Comparison of ENCODE assay signal across 13 cellular contexts in the genomic region with DNA sequence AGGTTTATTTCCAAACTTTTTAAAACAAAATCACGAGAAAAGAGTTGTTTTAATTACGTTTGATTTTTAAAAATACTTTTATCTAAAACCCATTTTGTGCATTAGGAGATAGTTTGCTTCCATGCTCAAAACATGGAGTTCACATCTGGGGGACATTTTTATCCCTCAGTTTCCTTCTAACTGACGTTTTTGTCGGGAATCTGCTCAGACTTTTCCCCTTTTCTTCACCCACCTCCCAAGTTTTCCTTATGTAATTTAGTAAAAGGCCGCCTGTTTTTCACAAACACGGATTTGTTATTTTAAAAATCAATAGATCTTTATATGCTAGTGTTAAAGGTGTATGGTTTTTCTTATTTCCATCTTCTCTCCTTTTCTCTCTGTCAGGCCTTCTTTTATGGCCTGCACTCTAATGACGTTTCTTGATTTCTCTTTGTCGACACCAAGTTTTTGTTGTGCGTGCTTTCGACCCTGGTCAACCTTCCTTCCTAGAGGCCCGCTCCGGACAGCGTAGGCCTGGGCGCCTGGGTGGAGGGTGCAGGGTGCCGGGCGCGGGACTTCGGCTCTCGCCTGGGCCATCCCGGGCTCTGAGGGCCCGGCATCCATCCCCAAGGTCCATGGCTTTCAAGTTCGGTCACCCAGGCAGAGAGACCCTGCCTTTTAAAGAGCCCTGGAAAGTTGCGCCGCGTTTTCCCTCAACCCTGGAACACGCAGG. TPM values are rescaled to one million over a fixed set of nuclear protein-coding genes. Genes with fewer than 3 reads are reported as not detected.
DNase-seq lines count a peak whose midpoint lies in the region; ATAC-seq, FAIRE-seq and TF ChIP-seq lines count a peak whose summit lies in the region.
"Had no signal": no experiment of that assay in that cellular context is flagged by ENCODE, and none has a peak within 500 bp of the region (broad histone marks: within the 10 kb centered on the region; RNA-seq: fewer than 3 reads in every experiment).

No MANE protein-coding gene starts in this region.

- H3K27ac ChIP-seq in PC-9: no peak overlapping the region
- H3K27ac ChIP-seq in endothelial cell of umbilical vein (ENCODE audit: insufficient read depth, low read depth, low read length): no peak overlapping the region
- no peak overlapping the region for H3K27ac ChIP-seq in ovary
- H3K27ac ChIP-seq: ascending aorta, heart right ventricle had no signal

- H3K4me2 ChIP-seq in PC-9: peak overlapping the region; percentile 100
- H3K4me2 ChIP-seq in endothelial cell of umbilical vein (ENCODE audit: insufficient read depth, low read length): no peak overlapping the region

- WGBS in ovary, 3 donors: 19 to 20% (median 19%) methylated on average over 26 of the region's 26 CpGs

- POLR2A ChIA-PET in PC-9 (lab: Charles Lee; ENCODE audit: unreplicated experiment): no interaction called here
- POLR2A ChIA-PET in endothelial cell of umbilical vein (lab: Charles Lee): no interaction called here

- CTCF ChIA-PET in PC-9 (lab: Charles Lee): no interaction called here
- CTCF ChIA-PET in endothelial cell of umbilical vein (lab: Charles Lee): no interaction called here

- H2AFZ ChIP-seq in PC-9: no peak overlapping the region
- H2AFZ ChIP-seq in endothelial cell of umbilical vein (ENCODE audit: low read depth, low read length): no peak overlapping the region

- 0 out of 2 replicates have a peak, but pooled peaks cover 8% of the 10 kb centered on the region for H3F3A ChIP-seq in PC-9 (ENCODE audit: insufficient read depth, low read depth)

- H3K79me2 ChIP-seq in PC-9 (ENCODE audit: low read depth): no peaks in the 10 kb centered on the region
- H3K79me2 ChIP-seq in endothelial cell of umbilical vein (ENCODE audit: control insufficient read depth, insufficient read depth, low read length): no peaks in the 10 kb centered on the region

- BruUV-seq in PC-9 (replicated peaks; lab: Mats Ljungman, UMichigan) (no TSS peak), endothelial cell of umbilical vein (replicated peaks; lab: Mats Ljungman, UMichigan) (no TSS peak)

- no peak for DNase-seq in HAP-1 (ENCODE audit: low spot score in 2 of 2)
- no peak for DNase-seq in PC-9
- no peak for DNase-seq in endothelial cell of umbilical vein (ENCODE audit: low read depth, low spot score)
- no peak for DNase-seq in ovary
- no peak for DNase-seq in activated effector memory CD4-positive, alpha-beta T cell treated with anti-CD3 and anti-CD28 coated beads, Interleukin-2, amount 50 U/mL, for 16 hours
- no peak for DNase-seq in CD14-positive monocyte (ENCODE audit: low spot score)
- DNase-seq: Caco-2, heart right ventricle, NCI-H1105 treated with DMSO at 0.1 percent for 48 hours, NCI-H510A, SHP77 had no signal

- H4K20me1 ChIP-seq in PC-9 (ENCODE audit: insufficient read depth) (no peaks in the 10 kb centered on the region), endothelial cell of umbilical vein (replicated peaks; ENCODE audit: control insufficient read depth, extremely low read depth, insufficient read depth, low read length) (no peaks in the 10 kb centered on the region)

- H3K4me3 ChIP-seq in HAP-1 (peak overlapping the region; percentile 73), PC-9 (peak overlapping the region; percentile 69), endothelial cell of umbilical vein (replicated peaks in 1 of 3; ENCODE audit: insufficient read depth in 1 of 3, low read depth in 1 of 3, low read length in 3 of 3) (no peak overlapping the region), ovary (peak overlapping the region; percentile 11)

- TF ChIP-seq POLR2A in endothelial cell of umbilical vein (IDR thresholded peaks at IDR 0.05; ENCODE audit: low read depth, low read length) (no peak), ovary (IDR thresholded peaks at IDR 0.05) (no peak)

- in situ Hi-C loops in HAP-1 (cut with MboI; ENCODE audit: low sequenced_read_pairs): no loop called here

- H3K9me3 ChIP-seq in HAP-1: no peaks in the 10 kb centered on the region
- no peaks in the 10 kb centered on the region for H3K9me3 ChIP-seq in PC-9 (ENCODE audit: insufficient read depth, low read depth)
- no peaks in the 10 kb centered on the region for H3K9me3 ChIP-seq in endothelial cell of umbilical vein (replicated peaks; ENCODE audit: control insufficient read depth, insufficient read depth, low read length)
- H3K9me3 ChIP-seq in ovary: no peaks in the 10 kb centered on the region
- H3K9me3 ChIP-seq: ascending aorta, Caco-2, heart right ventricle had no signal

- peaks cover 6 to 14% of the 10 kb centered on the region in 2 donors for H3K36me3 Mint-ChIP-seq in CD14-positive monocyte

- no peak for FAIRE-seq in endothelial cell of umbilical vein (lab: Jason Lieb, UNC)

- no peaks in the 10 kb centered on the region for H3K9me1 ChIP-seq in endothelial cell of umbilical vein (replicated peaks; ENCODE audit: control insufficient read depth, extremely low read depth, insufficient read depth, low read length)

- H3K27me3 Mint-ChIP-seq in CD14-positive monocyte (ENCODE audit: low read depth in 3 of 3): peaks cover 74 to 93% (median 82%) of the 10 kb centered on the region in 3 donors

- H3K27ac Mint-ChIP-seq in CD14-positive monocyte: no peak overlapping the region

- no peak for ATAC-seq in HG02884 (IDR thresholded peaks at IDR 0.05; ENCODE audit: unreplicated experiment)
- ATAC-seq: heart right ventricle had no signal

- TF ChIP-seq CTCF in PC-9 (conservative IDR thresholded peaks at IDR 0.05) (no peak), endothelial cell of umbilical vein (IDR thresholded peaks at IDR 0.05; ENCODE audit: extremely low read depth in 1 of 2, insufficient read depth in 1 of 2, low read depth in 1 of 2, low read length in 2 of 2) (no peak), ovary (IDR thresholded peaks at IDR 0.05) (no peak), CD14-positive monocyte (IDR thresholded peaks at IDR 0.05) (no peak)

- no peak for TF ChIP-seq EP300 in ovary (IDR thresholded peaks at IDR 0.05)

- peak overlapping the region in 1 of 2 donors; percentile 78 for H3K4me3 Mint-ChIP-seq in CD14-positive monocyte

- H3K4me1 ChIP-seq in HAP-1: peaks cover 12% of the 10 kb centered on the region
- peaks cover 11% of the 10 kb centered on the region; the same call in 1 of the 2 replicates for H3K4me1 ChIP-seq in PC-9 (replicated peaks; ENCODE audit: insufficient read depth)
- peaks cover 14% of the 10 kb centered on the region for H3K4me1 ChIP-seq in endothelial cell of umbilical vein (ENCODE audit: control insufficient read depth, extremely low read depth, insufficient read depth, low read length)
- H3K4me1 ChIP-seq in ovary (ENCODE audit: insufficient read depth): peaks cover 15% of the 10 kb centered on the region

- dilution Hi-C loops in endothelial cell of umbilical vein (cut with MboI; ENCODE audit: extremely low pct_ligation_motif_present, low sequenced_read_pairs): no loop called here

- H3K4me1 Mint-ChIP-seq in CD14-positive monocyte: peaks cover 57% of the 10 kb centered on the region

- intact Hi-C loops in PC-9 (cut with micrococcal nuclease; ENCODE audit: unreplicated experiment): no loop called here
- intact Hi-C loops in endothelial cell of umbilical vein (cut with micrococcal nuclease): loop anchor here (10.0 kb wide), 1 partner anchor 1657 kb away; a partner anchor contains a TSS
- intact Hi-C loops in ovary (cut with DNase I): no loop called here
- intact Hi-C loops in CD14-positive monocyte (cut with micrococcal nuclease): no loop called here

- H3K27me3 ChIP-seq in HAP-1 (ENCODE audit: low read depth) (no peaks in the 10 kb centered on the region), PC-9 (ENCODE audit: insufficient read depth, low read depth) (0 out of 2 replicates have a peak, but pooled peaks cover 10% of the 10 kb centered on the region), endothelial cell of umbilical vein (ENCODE audit: control insufficient read depth in 2 of 2, insufficient read depth in 2 of 2, low read length in 2 of 2) (peaks cover 61 to 83% of the 10 kb centered on the region in 2 experiments), ovary (peaks cover 3% of the 10 kb centered on the region)

- H3K9me2 ChIP-seq in PC-9 (ENCODE audit: insufficient read depth): no peaks in the 10 kb centered on the region

- peaks cover 3 to 58% (median 55%) of the 10 kb centered on the region in 7 donors for H3K9me3 Mint-ChIP-seq in CD14-positive monocyte

- H3K36me3 ChIP-seq in HAP-1 (replicated peaks): no peaks in the 10 kb centered on the region
- H3K36me3 ChIP-seq in PC-9 (ENCODE audit: low read depth): no peaks in the 10 kb centered on the region
- H3K36me3 ChIP-seq in endothelial cell of umbilical vein (ENCODE audit: control insufficient read depth in 2 of 2, extremely low read depth in 1 of 2, insufficient read depth in 2 of 2, low read length in 2 of 2): no peaks in the 10 kb centered on the region
- H3K36me3 ChIP-seq in ovary: no peaks in the 10 kb centered on the region
- H3K36me3 ChIP-seq: ascending aorta, heart right ventricle had no signal

- H3K9ac ChIP-seq in endothelial cell of umbilical vein (replicated peaks; ENCODE audit: extremely low read depth, insufficient read depth, low read length): no peak overlapping the region

TF ChIP-seq in endothelial cell of umbilical vein, 7 proteins besides CTCF, POLR2A, EP300 and RAD21:
- TF ChIP-seq MYC (IDR thresholded peaks at IDR 0.05; ENCODE audit: low read depth, low read length) (no peak), EZH2 (IDR thresholded peaks at IDR 0.05; ENCODE audit: borderline replicate concordance, low read depth, low read length, severe bottlenecking) (peak; percentile 88)

RNA-seq across cellular contexts. Expression of a gene that starts 3.9 kb away (rescaled TPM):
- 7.3 and 7.8 TPM in 2 replicates for total RNA-seq in PC-9 (2021)
- total RNA-seq in endothelial cell of umbilical vein: 1.1 and 1.6 TPM in 2 replicates
- 0.47 and 0.62 TPM in 2 replicates for polyA plus RNA-seq in endothelial cell of umbilical vein
- 0.38 and 0.40 TPM in 2 replicates for polyA plus RNA-seq in endothelial cell of umbilical vein (2011; cell fraction: cytosol; rRNA removed)
- polyA plus RNA-seq in endothelial cell of umbilical vein (2011; cell fraction: nucleus; rRNA removed): 4.6 and 5.0 TPM in 2 replicates
- polyA plus RNA-seq in endothelial cell of umbilical vein (2012): 0.37 and 0.59 TPM in 2 replicates
- 1.3 and 5.5 TPM in 2 replicates for polyA minus RNA-seq in endothelial cell of umbilical vein
- 3.3 TPM for polyA minus RNA-seq in endothelial cell of umbilical vein (2011; cell fraction: cytosol; rRNA and poly(A)+ RNA removed)
- polyA minus RNA-seq in endothelial cell of umbilical vein (2011; cell fraction: nucleus; rRNA and poly(A)+ RNA removed): 2.8 and 4.7 TPM in 2 replicates
- total RNA-seq in ovary: 1 to 10 TPM; 1.3 to 6.3 (median 3.9) TPM
- polyA plus RNA-seq in ovary: 1 to 10 TPM in 1 of 2 donors, under 1 TPM in 1; 0.92 to 2.2 TPM
- under 1 TPM; 0.13 to 0.14 TPM for polyA plus RNA-seq in CD14-positive monocyte

Comparison
In these comparisons a context has a peak if more than half of its experiments do, and no peak if none do; other contexts are left out.
1. H3K4me3 ChIP-seq: peak in HAP-1 (single experiment), PC-9 (single experiment) and ovary (single experiment); none in endothelial cell of umbilical vein (0 of 3).